8 cellular contexts compared by ENCODE assay signal in genomic region chr12:7642876-7643309, GRCh38. TPM values are rescaled to one million over a fixed set of nuclear protein-coding genes. Genes with fewer than 3 reads are reported as not detected.
DNase-seq lines count a peak whose midpoint lies in the region; ATAC-seq and TF ChIP-seq lines count a peak whose summit lies in the region.

No MANE protein-coding gene starts in this region.

- H2AFZ ChIP-seq in OCI-LY7 (ENCODE audit: low read length): peak overlapping the region; percentile 87; the same call in 1 of the 2 replicates

- peak in 7 of 9 donors; percentile 13 to 46 (median 22) for TF ChIP-seq CTCF in heart right ventricle (IDR thresholded peaks at IDR 0.05)
- TF ChIP-seq CTCF in OCI-LY7 (conservative IDR thresholded peaks at IDR 0.05; ENCODE audit: low read length): peak; percentile 92
- TF ChIP-seq CTCF in endodermal cell (conservative IDR thresholded peaks at IDR 0.05): peak; percentile 100

- no peak overlapping the region for H3K4me3 Mint-ChIP-seq in endodermal cell

- BruUV-seq in OCI-LY7 (replicated peaks; lab: Mats Ljungman, UMichigan): no TSS peak

- H3K27me3 Mint-ChIP-seq in endodermal cell (ENCODE audit: insufficient read depth): no peaks in the 10 kb centered on the region

- H3K9me3 ChIP-seq in heart right ventricle (no peaks in the 10 kb centered on the region), right cardiac atrium (ENCODE audit: control insufficient read depth, low read length) (no peaks in the 10 kb centered on the region), OCI-LY7 (ENCODE audit: low read length) (no peaks in the 10 kb centered on the region), endodermal cell (ENCODE audit: control insufficient read depth, low read length) (no peaks in the 10 kb centered on the region)

- TF ChIP-seq POLR2A in GM18505 (IDR thresholded peaks at IDR 0.05; ENCODE audit: borderline replicate concordance, extremely low read depth, insufficient read depth, insufficient read length): no peak

- peaks cover 0 to 42% (median 11%) of the 10 kb centered on the region in 7 donors for H3K27me3 ChIP-seq in heart right ventricle
- no peaks in the 10 kb centered on the region for H3K27me3 ChIP-seq in right cardiac atrium (ENCODE audit: control insufficient read depth, insufficient read depth)
- no peaks in the 10 kb centered on the region for H3K27me3 ChIP-seq in endodermal cell (ENCODE audit: control insufficient read depth, insufficient read depth, low read length, poor library complexity, severe bottlenecking)

- POLR2A ChIA-PET in OCI-LY7 (lab: Charles Lee): interaction anchor here (0.6 to 3.4 kb wide), 5 partner anchors 21 to 699 kb away, joined by 3 to 11 read pairs (median 4); partner anchors contain the start of genes C12orf57, PEX5 and RNU7-1

- H3K4me2 ChIP-seq in OCI-LY7 (ENCODE audit: low read length): peak overlapping the region; percentile 70

- H3K4me3 ChIP-seq in heart right ventricle: no peak overlapping the region
- H3K4me3 ChIP-seq in right cardiac atrium (ENCODE audit: low read length): no peak overlapping the region
- peak overlapping the region; percentile 2 for H3K4me3 ChIP-seq in OCI-LY7 (ENCODE audit: low read depth, low read length, poor library complexity, severe bottlenecking)
- no peak overlapping the region for H3K4me3 ChIP-seq in endodermal cell (ENCODE audit: low read length)

- no peaks in the 10 kb centered on the region for H4K20me1 ChIP-seq in OCI-LY7 (ENCODE audit: insufficient read depth, low read length)

- DNase-seq in heart right ventricle (no peak), right cardiac atrium (no peak), OCI-LY7 (ENCODE audit: low spot score) (peak; percentile 70), endodermal cell (no peak)
- DNase-seq in stimulated activated naive CD8-positive, alpha-beta T cell treated with anti-CD3 and anti-CD28 coated beads, Interleukin-15, Interleukin-2, amounts not matched to agents 100 U/mL and 50 U/mL, for 24 hours: peak; percentile 52

- no peak overlapping the region for H3K9ac ChIP-seq in endodermal cell (ENCODE audit: extremely low read depth, low read length, poor library complexity, severe bottlenecking)

- H3K36me3 ChIP-seq in heart right ventricle (no peaks in the 10 kb centered on the region), OCI-LY7 (ENCODE audit: insufficient read depth, low read length) (no peaks in the 10 kb centered on the region), endodermal cell (ENCODE audit: control insufficient read depth, insufficient read depth, low read length) (no peaks in the 10 kb centered on the region)

- H3K79me2 ChIP-seq in OCI-LY7 (ENCODE audit: insufficient read depth, low read depth, low read length): no peaks in the 10 kb centered on the region

- H3K4me1 ChIP-seq in heart right ventricle (peaks cover 0 to 15% (median 3%) of the 10 kb centered on the region in 9 donors), right cardiac atrium (ENCODE audit: control insufficient read depth, insufficient read depth, low read length) (no peaks in the 10 kb centered on the region), OCI-LY7 (ENCODE audit: insufficient read depth, low read length, poor library complexity, severe bottlenecking) (peaks cover 72% of the 10 kb centered on the region), endodermal cell (ENCODE audit: control insufficient read depth, insufficient read depth, low read length) (peaks cover 17% of the 10 kb centered on the region)

- peaks cover 9% of the 10 kb centered on the region for H3K9me3 Mint-ChIP-seq in endodermal cell

- H3K27ac ChIP-seq in heart right ventricle: no peak overlapping the region
- H3K27ac ChIP-seq in right cardiac atrium (ENCODE audit: low read length): no peak overlapping the region
- peak overlapping the region; percentile 99 for H3K27ac ChIP-seq in OCI-LY7 (ENCODE audit: low read depth, low read length, poor library complexity, severe bottlenecking)
- no peak overlapping the region for H3K27ac ChIP-seq in endodermal cell (ENCODE audit: low read depth, low read length)

- intact Hi-C loops in heart right ventricle (cut with DNase I) (no loop called here), right cardiac atrium (cut with DNase I) (no loop called here), OCI-LY7 (cut with micrococcal nuclease; ENCODE audit: unreplicated experiment) (loop anchor here (2.0 to 10.0 kb wide), 6 partner anchors 24 to 599 kb away; partner anchors contain the start of genes FOXJ2 and SLC2A3)

- H3K9me2 ChIP-seq in OCI-LY7 (ENCODE audit: insufficient read depth, low read length): no peaks in the 10 kb centered on the region

- peak overlapping the region; percentile 10 for H3K27ac Mint-ChIP-seq in endodermal cell

- H3K4me1 Mint-ChIP-seq in endodermal cell: peaks cover 45% of the 10 kb centered on the region

- CTCF ChIA-PET in OCI-LY7 (lab: Charles Lee; ENCODE audit: unreplicated experiment): interaction anchor here (0.5 to 0.6 kb wide), 2 partner anchors 165 to 625 kb away, joined by 3 read pairs; partner anchors contain the start of gene LPCAT3

- H3K36me3 Mint-ChIP-seq in endodermal cell (ENCODE audit: low read depth): peaks cover 4% of the 10 kb centered on the region

- no peak for ATAC-seq in heart right ventricle
- ATAC-seq in right cardiac atrium: no peak
- no peak for ATAC-seq in stimulated activated naive CD8-positive, alpha-beta T cell treated with anti-CD3 and anti-CD28 coated beads, Interleukin-15, Interleukin-2, amounts not matched to agents 100 U/mL and 50 U/mL, for 24 hours
- ATAC-seq in GM18505 (IDR thresholded peaks at IDR 0.05; ENCODE audit: unreplicated experiment): no peak
- no peak for ATAC-seq in HG02759 (IDR thresholded peaks at IDR 0.05; ENCODE audit: unreplicated experiment)
- no peak for ATAC-seq in GM19328 (IDR thresholded peaks at IDR 0.05; ENCODE audit: unreplicated experiment)

- WGBS in heart right ventricle, 2 donors: 50 to 55% methylated on average over 8 of the region's 8 CpGs
- WGBS in right cardiac atrium: 52% methylated on average over 8 of the region's 8 CpGs
- WGBS in endodermal cell (ENCODE audit: insufficient coverage in 1 of 2, insufficient read length in 1 of 2), 2 experiments: 26 to 52% methylated on average over 5 to 8 of the region's 8 CpGs

RNA-seq across cellular contexts. Expression of gene APOBEC1, which starts 22.8 kb away (rescaled TPM):
- total RNA-seq in heart right ventricle (not detected), right cardiac atrium (not detected), OCI-LY7 (2022) (not detected in 2 replicates), endodermal cell (not detected)
- polyA plus RNA-seq in heart right ventricle (not detected), right cardiac atrium (not detected)
- not detected in 2 replicates for total RNA-seq in OCI-LY7 (2014; rRNA removed; shearing (Covaris generic))
- polyA plus RNA-seq in endodermal cell (2013, experiment 1 of 2): not detected
- not detected for polyA plus RNA-seq in endodermal cell (2013, experiment 2 of 2)

RNA-seq across cellular contexts. Expression of gene GDF3, which starts 52.7 kb away (rescaled TPM):
- total RNA-seq in heart right ventricle: under 1 TPM in 3 of 10 donors, not detected in 7; 0.20 to 0.25 (median 0.21) TPM
- polyA plus RNA-seq in heart right ventricle: under 1 TPM; 0.22 to 0.36 TPM
- under 1 TPM in 1 of 4 donors, not detected in 3; 0.26 TPM for total RNA-seq in right cardiac atrium
- 0.32 TPM for polyA plus RNA-seq in right cardiac atrium
- total RNA-seq in OCI-LY7 (2014; rRNA removed; shearing (Covaris generic)): not detected in 2 replicates
- total RNA-seq in OCI-LY7 (2022): not detected in 2 replicates
- 10 to 100 TPM in 1 of 2 donors, 1 to 10 TPM in 1; 1.3 to 60.7 TPM for total RNA-seq in endodermal cell
- 12.2 TPM for polyA plus RNA-seq in endodermal cell (2013, experiment 1 of 2)
- 14.2 TPM for polyA plus RNA-seq in endodermal cell (2013, experiment 2 of 2)

Comparison
In these comparisons a context has a peak if more than half of its experiments do, and no peak if none do; other contexts are left out.
1. DNase-seq: peak in OCI-LY7 (single experiment) and stimulated activated naive CD8-positive, alpha-beta T cell treated with anti-CD3 and anti-CD28 coated beads, Interleukin-15, Interleukin-2, amounts not matched to agents 100 U/mL and 50 U/mL, for 24 hours (single experiment); none in heart right ventricle (0 of 2), right cardiac atrium (0 of 3) and endodermal cell (single experiment).
2. CTCF ChIP-seq: peak in every context shown above with its lines; median percentile 100 in endodermal cell; 92 in OCI-LY7; 22 in heart right ventricle.